Comparison of ENCODE assay signal across 20 cellular contexts in the genomic region with DNA sequence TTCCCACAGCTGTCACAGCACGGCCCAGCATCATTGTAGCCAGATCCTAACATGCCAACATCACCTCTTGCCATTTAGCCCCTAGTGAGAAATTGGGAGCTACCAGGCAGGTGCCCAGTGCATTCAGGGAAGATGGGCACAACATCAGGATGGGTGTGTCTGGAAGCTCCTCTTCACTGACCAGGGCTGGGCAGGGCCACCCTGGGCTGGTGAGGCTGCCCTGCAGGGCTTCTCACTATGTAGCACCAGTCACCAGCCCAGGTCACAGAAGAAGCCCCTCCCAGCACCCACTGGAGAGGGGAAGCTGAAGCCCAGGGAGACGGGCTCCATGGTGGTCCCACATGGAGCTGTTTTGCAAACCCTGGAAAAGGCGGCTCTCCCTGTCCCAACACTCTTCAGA.
"Had no signal": no experiment of that assay in that cellular context is flagged by ENCODE, and none has a peak within 500 bp of the region (broad histone marks: within the 10 kb centered on the region; RNA-seq: fewer than 3 reads in every experiment).

No MANE protein-coding gene starts in this region.

- H3K36me3 Mint-ChIP-seq: natural killer cell treated with Interleukin-12 subunit alpha and Interleukin-12 subunit beta and Interleukin-15 and Interleukin-18, amount 100 ng/mL, for 72 hours had no signal

- H3K9me3 ChIP-seq: left ventricle myocardium inferior, neutrophil, thoracic aorta, upper lobe of left lung had no signal

- H3K4me3 Mint-ChIP-seq: activated CD4-positive, alpha-beta T cell treated with anti-CD3 and anti-CD28 coated beads, Interleukin-2, amount 10 ng/mL, durations not matched to agents 7 days and 5 days; activated CD8-positive, alpha-beta T cell treated with anti-CD3 and anti-CD28 coated beads for 36 hours; activated naive CD4-positive, alpha-beta T cell treated with anti-CD3 and anti-CD28 coated beads for 36 hours; activated naive CD8-positive, alpha-beta T cell treated with anti-CD3 and anti-CD28 coated beads, Interleukin-2, amount 10 ng/mL, durations not matched to agents 7 days and 5 days; activated T-cell treated with anti-CD3 and anti-CD28 coated beads, Interleukin-2, amount 50 U/mL, for 4 hours; natural killer cell treated with Interleukin-12 subunit alpha and Interleukin-12 subunit beta and Interleukin-15 and Interleukin-18, amount 100 ng/mL, for 72 hours had no signal

- H3K27me3 Mint-ChIP-seq: activated CD4-positive, alpha-beta T cell treated with anti-CD3 and anti-CD28 coated beads, Interleukin-2, amount 10 ng/mL, durations not matched to agents 7 days and 5 days; activated CD8-positive, alpha-beta T cell treated with anti-CD3 and anti-CD28 coated beads for 36 hours; natural killer cell treated with Interleukin-12 subunit alpha and Interleukin-12 subunit beta and Interleukin-15 and Interleukin-18, amount 100 ng/mL, for 72 hours had no signal

- DNase-seq: activated CD4-positive, alpha-beta T cell treated with anti-CD3 and anti-CD28 coated beads, Interleukin-2, amount 10 ng/mL, durations not matched to agents 7 days and 5 days; activated CD4-positive, CD25-positive, alpha-beta regulatory T cell treated with anti-CD3 and anti-CD28 coated beads, Interleukin-2, amount 50 U/mL, for 72 hours; activated CD8-positive, alpha-beta T cell treated with anti-CD3 and anti-CD28 coated beads for 36 hours; activated naive CD4-positive, alpha-beta T cell treated with anti-CD3 and anti-CD28 coated beads for 36 hours; activated naive CD8-positive, alpha-beta T cell treated with anti-CD3 and anti-CD28 coated beads, Interleukin-2, amount 10 ng/mL, durations not matched to agents 7 days and 5 days; activated T-cell treated with anti-CD3 and anti-CD28 coated beads, Interleukin-2, amount 50 U/mL, for 4 hours; amniotic stem cell; cerebellar nuclear complex; cortex of kidney; kidney glomerular epithelial cell; left ventricle myocardium inferior; right cardiac atrium; stimulated activated CD4-positive, alpha-beta T cell treated with anti-CD3 and anti-CD28 coated beads, Interleukin-4, amount 100 ng/mL, for 24 hours; stimulated activated naive CD4-positive, alpha-beta T cell treated with Interleukin-2 at 50 U/mL for 16 hours had no signal

- H3K9me3 Mint-ChIP-seq: activated CD4-positive, alpha-beta T cell treated with anti-CD3 and anti-CD28 coated beads, Interleukin-2, amount 10 ng/mL, durations not matched to agents 7 days and 5 days; activated CD8-positive, alpha-beta T cell treated with anti-CD3 and anti-CD28 coated beads for 36 hours; activated naive CD4-positive, alpha-beta T cell treated with anti-CD3 and anti-CD28 coated beads for 36 hours; activated naive CD8-positive, alpha-beta T cell treated with anti-CD3 and anti-CD28 coated beads, Interleukin-2, amount 10 ng/mL, durations not matched to agents 7 days and 5 days; activated T-cell treated with anti-CD3 and anti-CD28 coated beads, Interleukin-2, amount 50 U/mL, for 4 hours; natural killer cell treated with Interleukin-12 subunit alpha and Interleukin-12 subunit beta and Interleukin-15 and Interleukin-18, amount 100 ng/mL, for 72 hours had no signal

- H3K27me3 ChIP-seq: neutrophil, upper lobe of left lung had no signal

- H3K4me3 ChIP-seq: left ventricle myocardium inferior, thoracic aorta, upper lobe of left lung had no signal

- H3K9ac ChIP-seq: parathyroid adenoma had no signal

- H3K27ac ChIP-seq: left ventricle myocardium inferior, neutrophil, parathyroid adenoma, thoracic aorta, upper lobe of left lung, VCaP had no signal

- H3K27ac Mint-ChIP-seq: activated CD4-positive, alpha-beta T cell treated with anti-CD3 and anti-CD28 coated beads, Interleukin-2, amount 10 ng/mL, durations not matched to agents 7 days and 5 days; activated CD8-positive, alpha-beta T cell treated with anti-CD3 and anti-CD28 coated beads for 36 hours; activated naive CD4-positive, alpha-beta T cell treated with anti-CD3 and anti-CD28 coated beads for 36 hours; activated naive CD8-positive, alpha-beta T cell treated with anti-CD3 and anti-CD28 coated beads, Interleukin-2, amount 10 ng/mL, durations not matched to agents 7 days and 5 days had no signal
